8 cellular contexts compared by ENCODE assay signal in the genomic region with DNA sequence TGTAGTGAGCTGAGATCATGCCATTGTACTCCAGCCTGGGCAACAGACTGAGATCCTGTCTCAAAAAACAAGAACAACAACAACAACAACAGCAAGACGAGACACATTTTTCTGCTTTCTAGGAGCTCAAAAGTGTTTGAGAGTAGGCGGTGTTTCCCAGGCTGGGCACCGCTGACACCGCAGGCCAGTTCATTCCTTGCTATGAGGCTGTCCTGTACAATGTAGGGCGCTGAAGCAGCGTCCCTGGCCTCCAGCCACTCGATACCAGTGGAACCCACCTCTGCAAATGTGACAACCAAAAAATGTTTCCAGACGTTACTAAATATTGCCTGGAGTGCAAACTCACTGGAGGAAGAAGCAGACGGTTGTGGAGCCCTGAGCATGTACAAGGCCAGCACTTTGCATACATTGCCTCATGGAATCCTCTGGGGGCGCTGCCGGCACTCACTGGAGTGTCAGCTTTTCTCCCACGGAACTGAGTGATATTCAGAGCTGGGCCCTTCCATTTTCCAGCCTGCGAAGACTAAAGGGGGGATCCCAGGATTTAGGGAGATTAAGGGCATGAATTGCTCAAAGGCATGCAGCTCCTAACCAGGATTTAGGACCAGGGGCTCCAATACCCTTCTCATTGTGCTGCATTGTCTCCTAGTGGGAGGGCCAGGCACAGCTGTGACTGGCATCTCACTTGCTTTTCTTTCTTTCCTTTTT. TPM values are rescaled to one million over a fixed set of nuclear protein-coding genes. Genes with fewer than 3 reads are reported as not detected.
A peak's percentile ranks its signal among the peaks of the same experiment; 100 is the strongest.
DNase-seq lines count a peak whose midpoint lies in the region; ATAC-seq, FAIRE-seq and TF ChIP-seq lines count a peak whose summit lies in the region.

No MANE protein-coding gene starts in this region.

- H3K27ac Mint-ChIP-seq in stimulated activated naive B cell treated with anti-CD40 and anti-IgM and Interleukin-4, amounts not matched to agents 10 μg/mL and 1 μg/mL and 100 μg/mL, for 72 hours, result no peak overlapping the region

- TF ChIP-seq CTCF in 22Rv1 (IDR thresholded peaks at IDR 0.05), result peak; percentile 93

- H3K27me3 ChIP-seq in effector memory CD4-positive, alpha-beta T cell (replicated peaks; ENCODE audit: control insufficient read depth, insufficient read depth, low read length, poor library complexity, severe bottlenecking), result no peaks in the 10 kb centered on the region

- H3K9me3 ChIP-seq in effector memory CD4-positive, alpha-beta T cell (ENCODE audit: control insufficient read depth, low read length), result no peaks in the 10 kb centered on the region

- ATAC-seq in stimulated activated naive B cell treated with anti-CD40 and anti-IgM and Interleukin-4, amounts not matched to agents 10 μg/mL and 1 μg/mL and 100 μg/mL, for 72 hours (replicated peaks), result peak; percentile 89
- ATAC-seq in GM21423 (IDR thresholded peaks at IDR 0.05; ENCODE audit: unreplicated experiment), result no peak

- no peak overlapping the region for H3K4me3 ChIP-seq in effector memory CD4-positive, alpha-beta T cell (ENCODE audit: insufficient read depth, low read depth, low read length, poor library complexity, severe bottlenecking)

- no peaks in the 10 kb centered on the region for H3K9me3 Mint-ChIP-seq in stimulated activated naive B cell treated with anti-CD40 and anti-IgM and Interleukin-4, amounts not matched to agents 10 μg/mL and 1 μg/mL and 100 μg/mL, for 72 hours

- peak overlapping the region; percentile 17; the same call in 1 of the 2 replicates for H3K27ac ChIP-seq in 22Rv1
- no peak overlapping the region for H3K27ac ChIP-seq in effector memory CD4-positive, alpha-beta T cell (ENCODE audit: insufficient read depth, low read length, poor library complexity, severe bottlenecking)

- no peaks in the 10 kb centered on the region for H3K36me3 Mint-ChIP-seq in stimulated activated naive B cell treated with anti-CD40 and anti-IgM and Interleukin-4, amounts not matched to agents 10 μg/mL and 1 μg/mL and 100 μg/mL, for 72 hours

- TF ChIP-seq POLR2A in GM12892 (IDR thresholded peaks at IDR 0.05; ENCODE audit: low read depth, low read length), result no peak

- no peaks in the 10 kb centered on the region for H3K27me3 Mint-ChIP-seq in stimulated activated naive B cell treated with anti-CD40 and anti-IgM and Interleukin-4, amounts not matched to agents 10 μg/mL and 1 μg/mL and 100 μg/mL, for 72 hours

- DNase-seq in GM12892 (ENCODE audit: insufficient read length) (no peak), NCI-H526 treated with DMSO at 0.1 percent for 48 hours (lab: John Stamatoyannopoulos, UW) (peak; percentile 31), midbrain (lab: John Stamatoyannopoulos, UW) (peak; percentile 84)
- DNase-seq in activated CD4-positive, alpha-beta T cell treated with anti-CD3 and anti-CD28 coated beads, Interleukin-2, amount 50 U/mL, for 24 hours (ENCODE audit: low read depth in 1 of 2, low spot score in 1 of 2), result peak; percentile 28 to 55
- peak in 2 of 3 donors; percentile 14 to 16 for DNase-seq in effector memory CD4-positive, alpha-beta T cell
- peak; percentile 40 for DNase-seq in stimulated activated naive B cell treated with anti-CD40 and anti-IgM and Interleukin-4, amounts not matched to agents 10 μg/mL and 1 μg/mL and 100 μg/mL, for 72 hours

- peaks cover 22 to 38% of the 10 kb centered on the region in 2 donors for H3K4me1 Mint-ChIP-seq in stimulated activated naive B cell treated with anti-CD40 and anti-IgM and Interleukin-4, amounts not matched to agents 10 μg/mL and 1 μg/mL and 100 μg/mL, for 72 hours

- FAIRE-seq in GM12892 (lab: Jason Lieb, UNC), result peak; percentile 77

- no peak overlapping the region for H3K4me3 Mint-ChIP-seq in stimulated activated naive B cell treated with anti-CD40 and anti-IgM and Interleukin-4, amounts not matched to agents 10 μg/mL and 1 μg/mL and 100 μg/mL, for 72 hours

- no peaks in the 10 kb centered on the region for H3K4me1 ChIP-seq in effector memory CD4-positive, alpha-beta T cell (ENCODE audit: control insufficient read depth, insufficient read depth, low read length, poor library complexity, severe bottlenecking)

- no peaks in the 10 kb centered on the region for H3K36me3 ChIP-seq in effector memory CD4-positive, alpha-beta T cell (ENCODE audit: control insufficient read depth, insufficient read depth, low read length)

RNA-seq across cellular contexts. Expression of a gene that starts 5.8 kb away (rescaled TPM):
- 15.2 TPM for polyA plus RNA-seq in GM12892 (2012; ENCODE audit: missing spikeins)

RNA-seq across cellular contexts. Expression of a gene that starts 24.1 kb away (rescaled TPM):
- 330 TPM for polyA plus RNA-seq in GM12892 (2012; ENCODE audit: missing spikeins)

RNA-seq across cellular contexts. Expression of a gene that starts 36.3 kb away (rescaled TPM):
- 46.3 TPM for polyA plus RNA-seq in GM12892 (2012; ENCODE audit: missing spikeins)

RNA-seq across cellular contexts. Expression of a gene that starts 39.5 kb away (rescaled TPM):
- 16.6 TPM for polyA plus RNA-seq in GM12892 (2012; ENCODE audit: missing spikeins)
